In genomic region chr1:71881611-71882010, GRCh38 we compare ENCODE assay signal across 20 cellular contexts.
DNase-seq lines count a peak whose midpoint lies in the region; ATAC-seq lines count a peak whose summit lies in the region.
"Had no signal": no experiment of that assay in that cellular context is flagged by ENCODE, and none has a peak within 500 bp of the region (broad histone marks: within the 10 kb centered on the region; RNA-seq: fewer than 3 reads in every experiment).

No MANE protein-coding gene starts in this region.

- ATAC-seq in HG02610 (IDR thresholded peaks at IDR 0.05; ENCODE audit: unreplicated experiment), result no peak
- ATAC-seq: activated CD4-positive, CD25-positive, alpha-beta regulatory T cell treated with anti-CD3 and anti-CD28 coated beads, Interleukin-2, amount 50 U/mL, for 24 hours; activated CD8-positive, alpha-beta memory T cell treated with anti-CD3 and anti-CD28 coated beads, Interleukin-2, amount 10 ng/mL, durations not matched to agents 7 days and 5 days; esophagus mucosa; left colon; psoas muscle had no signal

- H3K9me3 ChIP-seq in HAP-1, result no peaks in the 10 kb centered on the region
- H3K9me3 ChIP-seq: psoas muscle had no signal

- no peaks in the 10 kb centered on the region for H3K36me3 ChIP-seq in HAP-1 (replicated peaks)
- H3K36me3 ChIP-seq: brain microvascular endothelial cell had no signal

- DNase-seq in NCI-H146 treated with DMSO at 0.1 percent for 48 hours (lab: John Stamatoyannopoulos, UW; ENCODE audit: unreplicated experiment), result peak; percentile 34
- no peak for DNase-seq in NCI-H146 (lab: John Stamatoyannopoulos, UW)
- DNase-seq in NOMO-1 treated with DMSO at 0.1 percent for 48 hours (lab: John Stamatoyannopoulos, UW; ENCODE audit: unreplicated experiment), result peak; percentile 92
- peak; percentile 61 for DNase-seq in astrocyte of the hippocampus (ENCODE audit: low read depth, low spot score)
- DNase-seq in amygdala (lab: John Stamatoyannopoulos, UW), result no peak
- DNase-seq in amniotic stem cell (lab: John Stamatoyannopoulos, UW), result no peak
- DNase-seq in HAP-1 (ENCODE audit: low spot score in 2 of 2), result no peak
- DNase-seq: 8988T; activated CD8-positive, alpha-beta memory T cell treated with anti-CD3 and anti-CD28 coated beads, Interleukin-2, amount 10 ng/mL, durations not matched to agents 7 days and 5 days; activated gamma-delta T cell treated with Interleukin-2 at 50 U/mL for 16 hours; brain microvascular endothelial cell; CD4-positive, alpha-beta memory T cell; left colon; naive B cell; NCI-H1105; psoas muscle; stimulated activated CD4-positive, alpha-beta T cell treated with anti-CD3 and anti-CD28 coated beads, Interleukin-15, amount 100 ng/mL, for 24 hours had no signal

- in situ Hi-C loops in HAP-1 (cut with MboI; ENCODE audit: low sequenced_read_pairs), result no loop called here

- H3K4me3 ChIP-seq in HAP-1, result no peak overlapping the region
- H3K4me3 ChIP-seq: psoas muscle had no signal

- H3K4me1 ChIP-seq in HAP-1, result no peaks in the 10 kb centered on the region
- H3K4me1 ChIP-seq: psoas muscle had no signal

- no peaks in the 10 kb centered on the region for H3K27me3 ChIP-seq in HAP-1 (ENCODE audit: low read depth)
- H3K27me3 ChIP-seq: brain microvascular endothelial cell had no signal

Comparison
In these comparisons a context has a peak if more than half of its experiments do, and no peak if none do; other contexts are left out.
1. DNase-seq: peak in NCI-H146 treated with DMSO at 0.1 percent for 48 hours (single experiment), NOMO-1 treated with DMSO at 0.1 percent for 48 hours (single experiment) and astrocyte of the hippocampus (single experiment); none in NCI-H146 (single experiment), amygdala (0 of 56), amniotic stem cell (single experiment) and HAP-1 (0 of 2).